In the genomic region with DNA sequence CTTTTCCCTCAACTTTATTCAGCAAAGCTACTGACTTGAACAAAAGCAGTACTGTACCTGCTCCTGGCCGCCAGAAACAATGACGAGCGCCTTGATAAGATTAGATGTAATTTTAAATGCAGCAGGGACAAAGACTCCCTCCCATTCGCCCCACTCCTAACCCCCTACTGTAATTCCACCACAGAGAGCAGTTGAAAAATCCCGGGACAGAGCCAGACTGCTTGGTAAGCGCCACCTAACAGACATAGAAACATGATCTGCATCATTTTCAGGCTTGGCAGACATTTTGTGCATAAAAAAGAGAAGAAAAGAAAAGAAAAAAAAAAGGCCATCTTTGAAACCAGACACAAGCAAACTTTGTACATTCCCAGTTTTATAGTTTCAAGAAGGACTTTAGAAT, we compare ENCODE assay signal across 14 cellular contexts.
DNase-seq lines count a peak whose midpoint lies in the region; ATAC-seq and TF ChIP-seq lines count a peak whose summit lies in the region.
"Had no signal": no experiment of that assay in that cellular context is flagged by ENCODE, and none has a peak within 500 bp of the region (broad histone marks: within the 10 kb centered on the region; RNA-seq: fewer than 3 reads in every experiment).

No MANE protein-coding gene starts in this region.

- H3K4me3 Mint-ChIP-seq in stimulated activated memory B cell treated with anti-CD40 and anti-IgM and Interleukin-4, amounts not matched to agents 10 μg/mL and 1 μg/mL and 100 μg/mL, for 72 hours: no peak overlapping the region
- H3K4me3 Mint-ChIP-seq in HFFc6: no peak overlapping the region
- H3K4me3 Mint-ChIP-seq: activated CD8-positive, alpha-beta memory T cell treated with anti-CD3 and anti-CD28 coated beads, Interleukin-2, amount 10 ng/mL, durations not matched to agents 7 days and 5 days; T-cell had no signal

- H3K9me3 Mint-ChIP-seq in stimulated activated memory B cell treated with anti-CD40 and anti-IgM and Interleukin-4, amounts not matched to agents 10 μg/mL and 1 μg/mL and 100 μg/mL, for 72 hours: peaks cover 2% of the 10 kb centered on the region
- no peaks in the 10 kb centered on the region; the same call in 1 of the 2 replicates for H3K9me3 Mint-ChIP-seq in HFFc6

- H3K27me3 ChIP-seq in thymus (ENCODE audit: control insufficient read depth, insufficient read depth): no peaks in the 10 kb centered on the region
- H3K27me3 ChIP-seq: tibial artery had no signal

- H3K4me1 ChIP-seq in thymus (ENCODE audit: control insufficient read depth, insufficient read depth, low read length): no peaks in the 10 kb centered on the region
- H3K4me1 ChIP-seq: tibial artery had no signal

- peak overlapping the region; percentile 46 for H3K27ac ChIP-seq in thymus (ENCODE audit: low read depth)
- H3K27ac ChIP-seq: cardiac muscle cell, tibial artery had no signal

- WGBS in thymus: 37% methylated on average over 6 of the region's 6 CpGs

- no peaks in the 10 kb centered on the region for H3K4me1 Mint-ChIP-seq in stimulated activated memory B cell treated with anti-CD40 and anti-IgM and Interleukin-4, amounts not matched to agents 10 μg/mL and 1 μg/mL and 100 μg/mL, for 72 hours
- peaks cover 8% of the 10 kb centered on the region; the same call in 1 of the 2 replicates for H3K4me1 Mint-ChIP-seq in HFFc6 (ENCODE audit: low read depth)
- H3K4me1 Mint-ChIP-seq: activated CD8-positive, alpha-beta memory T cell treated with anti-CD3 and anti-CD28 coated beads, Interleukin-2, amount 10 ng/mL, durations not matched to agents 7 days and 5 days; T-cell had no signal

- H3K36me3 Mint-ChIP-seq in stimulated activated memory B cell treated with anti-CD40 and anti-IgM and Interleukin-4, amounts not matched to agents 10 μg/mL and 1 μg/mL and 100 μg/mL, for 72 hours: no peaks in the 10 kb centered on the region
- H3K36me3 Mint-ChIP-seq in HFFc6 (ENCODE audit: low read depth): no peaks in the 10 kb centered on the region
- H3K36me3 Mint-ChIP-seq: activated CD8-positive, alpha-beta memory T cell treated with anti-CD3 and anti-CD28 coated beads, Interleukin-2, amount 10 ng/mL, durations not matched to agents 7 days and 5 days; T-cell had no signal

- no peak for TF ChIP-seq CTCF in HFFc6 (IDR thresholded peaks at IDR 0.05)

- H3K4me3 ChIP-seq in thymus (ENCODE audit: low read length): no peak overlapping the region
- H3K4me3 ChIP-seq: cardiac muscle cell, tibial artery had no signal

- peak; percentile 76 for ATAC-seq in SK-N-SH treated with all-trans-retinoic acid at 6 μM for 48 hours
- ATAC-seq in stimulated activated memory B cell treated with anti-CD40 and anti-IgM and Interleukin-4, amounts not matched to agents 10 μg/mL and 1 μg/mL and 100 μg/mL, for 72 hours: no peak
- ATAC-seq: activated CD8-positive, alpha-beta memory T cell treated with anti-CD3 and anti-CD28 coated beads, Interleukin-2, amount 10 ng/mL, durations not matched to agents 7 days and 5 days; T-cell had no signal

- DNase-seq in NCI-H146 (lab: John Stamatoyannopoulos, UW): peak; percentile 75
- peak; percentile 20 for DNase-seq in iPS-NIHi7 (ENCODE audit: extremely low spot score)
- DNase-seq in activated CD8-positive, alpha-beta memory T cell treated with anti-CD3 and anti-CD28 coated beads for 24 hours: no peak
- no peak for DNase-seq in HFFc6
- DNase-seq: activated CD8-positive, alpha-beta memory T cell treated with anti-CD3 and anti-CD28 coated beads, Interleukin-2, amount 10 ng/mL, durations not matched to agents 7 days and 5 days; activated naive CD4-positive, alpha-beta T cell; C1 segment of cervical spinal cord; NCI-H446; T-cell; tibial artery had no signal

- no peaks in the 10 kb centered on the region for H3K27me3 Mint-ChIP-seq in stimulated activated memory B cell treated with anti-CD40 and anti-IgM and Interleukin-4, amounts not matched to agents 10 μg/mL and 1 μg/mL and 100 μg/mL, for 72 hours
- H3K27me3 Mint-ChIP-seq in HFFc6 (ENCODE audit: insufficient read depth): peaks cover 2% of the 10 kb centered on the region; the same call in 1 of the 2 replicates
- H3K27me3 Mint-ChIP-seq: activated CD8-positive, alpha-beta memory T cell treated with anti-CD3 and anti-CD28 coated beads, Interleukin-2, amount 10 ng/mL, durations not matched to agents 7 days and 5 days; T-cell had no signal

- H3K9me3 ChIP-seq in thymus (ENCODE audit: control insufficient read depth): no peaks in the 10 kb centered on the region
- H3K9me3 ChIP-seq: tibial artery had no signal

- H3K27ac Mint-ChIP-seq in stimulated activated memory B cell treated with anti-CD40 and anti-IgM and Interleukin-4, amounts not matched to agents 10 μg/mL and 1 μg/mL and 100 μg/mL, for 72 hours: no peak overlapping the region
- H3K27ac Mint-ChIP-seq in HFFc6: no peak overlapping the region
- H3K27ac Mint-ChIP-seq: activated CD8-positive, alpha-beta memory T cell treated with anti-CD3 and anti-CD28 coated beads, Interleukin-2, amount 10 ng/mL, durations not matched to agents 7 days and 5 days; T-cell had no signal

- H3K36me3 ChIP-seq in thymus (ENCODE audit: control insufficient read depth, insufficient read depth): no peaks in the 10 kb centered on the region
- H3K36me3 ChIP-seq: cardiac muscle cell, tibial artery had no signal

TF ChIP-seq in SK-N-SH treated with all-trans-retinoic acid at 6 μM for 48 hours, 23 proteins besides CTCF, POLR2A, EP300 and RAD21:
- TF ChIP-seq, protein P1, sequence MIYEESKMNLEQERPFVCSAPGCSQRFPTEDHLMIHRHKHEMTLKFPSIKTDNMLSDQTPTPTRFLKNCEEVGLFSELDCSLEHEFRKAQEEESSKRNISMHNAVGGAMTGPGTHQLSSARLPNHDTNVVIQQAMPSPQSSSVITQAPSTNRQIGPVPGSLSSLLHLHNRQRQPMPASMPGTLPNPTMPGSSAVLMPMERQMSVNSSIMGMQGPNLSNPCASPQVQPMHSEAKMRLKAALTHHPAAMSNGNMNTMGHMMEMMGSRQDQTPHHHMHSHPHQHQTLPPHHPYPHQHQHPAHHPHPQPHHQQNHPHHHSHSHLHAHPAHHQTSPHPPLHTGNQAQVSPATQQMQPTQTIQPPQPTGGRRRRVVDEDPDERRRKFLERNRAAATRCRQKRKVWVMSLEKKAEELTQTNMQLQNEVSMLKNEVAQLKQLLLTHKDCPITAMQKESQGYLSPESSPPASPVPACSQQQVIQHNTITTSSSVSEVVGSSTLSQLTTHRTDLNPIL (CRISPR knock-in tag; IDR thresholded peaks at IDR 0.05; ENCODE audit: low read depth): no peak
- 0 out of 2 replicates have a peak, but pooled peaks have one; percentile 16 for TF ChIP-seq ZFP3 (CRISPR knock-in tag; IDR thresholded peaks at IDR 0.05)
- TF ChIP-seq, protein P2, sequence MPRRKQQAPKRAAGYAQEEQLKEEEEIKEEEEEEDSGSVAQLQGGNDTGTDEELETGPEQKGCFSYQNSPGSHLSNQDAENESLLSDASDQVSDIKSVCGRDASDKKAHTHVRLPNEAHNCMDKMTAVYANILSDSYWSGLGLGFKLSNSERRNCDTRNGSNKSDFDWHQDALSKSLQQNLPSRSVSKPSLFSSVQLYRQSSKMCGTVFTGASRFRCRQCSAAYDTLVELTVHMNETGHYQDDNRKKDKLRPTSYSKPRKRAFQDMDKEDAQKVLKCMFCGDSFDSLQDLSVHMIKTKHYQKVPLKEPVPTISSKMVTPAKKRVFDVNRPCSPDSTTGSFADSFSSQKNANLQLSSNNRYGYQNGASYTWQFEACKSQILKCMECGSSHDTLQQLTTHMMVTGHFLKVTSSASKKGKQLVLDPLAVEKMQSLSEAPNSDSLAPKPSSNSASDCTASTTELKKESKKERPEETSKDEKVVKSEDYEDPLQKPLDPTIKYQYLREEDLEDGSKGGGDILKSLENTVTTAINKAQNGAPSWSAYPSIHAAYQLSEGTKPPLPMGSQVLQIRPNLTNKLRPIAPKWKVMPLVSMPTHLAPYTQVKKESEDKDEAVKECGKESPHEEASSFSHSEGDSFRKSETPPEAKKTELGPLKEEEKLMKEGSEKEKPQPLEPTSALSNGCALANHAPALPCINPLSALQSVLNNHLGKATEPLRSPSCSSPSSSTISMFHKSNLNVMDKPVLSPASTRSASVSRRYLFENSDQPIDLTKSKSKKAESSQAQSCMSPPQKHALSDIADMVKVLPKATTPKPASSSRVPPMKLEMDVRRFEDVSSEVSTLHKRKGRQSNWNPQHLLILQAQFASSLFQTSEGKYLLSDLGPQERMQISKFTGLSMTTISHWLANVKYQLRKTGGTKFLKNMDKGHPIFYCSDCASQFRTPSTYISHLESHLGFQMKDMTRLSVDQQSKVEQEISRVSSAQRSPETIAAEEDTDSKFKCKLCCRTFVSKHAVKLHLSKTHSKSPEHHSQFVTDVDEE (CRISPR knock-in tag; IDR thresholded peaks at IDR 0.05): peak; percentile 71; the same call in 1 of the 2 replicates
- no peak for TF ChIP-seq OSR1 (CRISPR knock-in tag; IDR thresholded peaks at IDR 0.05)
- no peak for TF ChIP-seq ESRRG (CRISPR knock-in tag; IDR thresholded peaks at IDR 0.05)
- TF ChIP-seq ZNF70 (CRISPR knock-in tag; IDR thresholded peaks at IDR 0.05): no peak
- TF ChIP-seq, protein P3, sequence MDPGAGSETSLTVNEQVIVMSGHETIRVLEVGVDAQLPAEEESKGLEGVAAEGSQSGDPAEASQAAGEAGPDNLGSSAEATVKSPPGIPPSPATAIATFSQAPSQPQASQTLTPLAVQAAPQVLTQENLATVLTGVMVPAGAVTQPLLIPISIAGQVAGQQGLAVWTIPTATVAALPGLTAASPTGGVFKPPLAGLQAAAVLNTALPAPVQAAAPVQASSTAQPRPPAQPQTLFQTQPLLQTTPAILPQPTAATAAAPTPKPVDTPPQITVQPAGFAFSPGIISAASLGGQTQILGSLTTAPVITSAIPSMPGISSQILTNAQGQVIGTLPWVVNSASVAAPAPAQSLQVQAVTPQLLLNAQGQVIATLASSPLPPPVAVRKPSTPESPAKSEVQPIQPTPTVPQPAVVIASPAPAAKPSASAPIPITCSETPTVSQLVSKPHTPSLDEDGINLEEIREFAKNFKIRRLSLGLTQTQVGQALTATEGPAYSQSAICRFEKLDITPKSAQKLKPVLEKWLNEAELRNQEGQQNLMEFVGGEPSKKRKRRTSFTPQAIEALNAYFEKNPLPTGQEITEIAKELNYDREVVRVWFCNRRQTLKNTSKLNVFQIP (CRISPR knock-in tag; IDR thresholded peaks at IDR 0.05; ENCODE audit: borderline replicate concordance, low read depth): 0 out of 2 replicates have a peak, but pooled peaks have one; percentile 31
- peak; percentile 49; the same call in 1 of the 2 replicates for TF ChIP-seq TCF4 (CRISPR knock-in tag; IDR thresholded peaks at IDR 0.05; ENCODE audit: borderline replicate concordance)

Comparison
In these comparisons a context has a peak if more than half of its experiments do, and no peak if none do; other contexts are left out.
1. DNase-seq: peak in NCI-H146 (single experiment) and iPS-NIHi7 (single experiment); none in activated CD8-positive, alpha-beta memory T cell treated with anti-CD3 and anti-CD28 coated beads for 24 hours (single experiment) and HFFc6 (single experiment).